11 cellular contexts compared by ENCODE assay signal in the genomic region with DNA sequence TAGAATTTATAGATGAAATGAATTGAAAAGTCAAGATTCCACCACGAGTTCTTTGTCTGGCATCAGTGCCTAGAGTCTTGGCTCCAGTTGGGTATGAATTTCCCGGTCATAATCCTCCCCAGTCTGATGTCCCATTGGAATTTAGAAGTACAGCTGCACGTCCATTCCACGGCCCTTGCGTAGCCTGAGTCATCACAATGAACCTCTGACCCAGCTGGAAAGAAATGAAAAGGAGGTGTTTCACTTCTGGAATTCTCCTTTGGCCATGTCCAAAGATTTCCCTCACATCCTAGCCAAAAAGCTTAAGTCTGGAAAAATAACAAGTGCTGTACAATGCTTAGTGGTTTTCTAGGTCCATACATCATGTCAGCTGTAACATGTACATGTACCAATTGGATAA.
A peak's percentile ranks its signal among the peaks of the same experiment; 100 is the strongest.
DNase-seq lines count a peak whose midpoint lies in the region; ATAC-seq and TF ChIP-seq lines count a peak whose summit lies in the region.
"Had no signal": no experiment of that assay in that cellular context is flagged by ENCODE, and none has a peak within 500 bp of the region (broad histone marks: within the 10 kb centered on the region; RNA-seq: fewer than 3 reads in every experiment).

No MANE protein-coding gene starts in this region.

- H3K27ac Mint-ChIP-seq in GM23338, result no peak overlapping the region

- no peaks in the 10 kb centered on the region for H4K20me1 ChIP-seq in GM23338 (replicated peaks; ENCODE audit: insufficient read depth)

- H3K27me3 ChIP-seq in SJSA1 (replicated peaks) (no peaks in the 10 kb centered on the region), GM23338 (ENCODE audit: insufficient read depth) (no peaks in the 10 kb centered on the region)

- ATAC-seq in GM23338 (no peak), GM19328 (IDR thresholded peaks at IDR 0.05; ENCODE audit: unreplicated experiment) (no peak)

- TF ChIP-seq CTCF in fibroblast of the aortic adventitia (IDR thresholded peaks at IDR 0.05; ENCODE audit: insufficient read depth, low read length) (no peak), GM23338 (conservative IDR thresholded peaks at IDR 0.05; ENCODE audit: low read depth in 2 of 2) (no peak)

- H3K27ac ChIP-seq in SJSA1 (peak overlapping the region; percentile 27; the same call in 1 of the 2 replicates), GM23338 (ENCODE audit: low read depth) (no peak overlapping the region)
- H3K27ac ChIP-seq: thoracic aorta had no signal

- H3K4me3 ChIP-seq in SJSA1, result no peak overlapping the region
- H3K4me3 ChIP-seq in fibroblast of the aortic adventitia (ENCODE audit: low read depth, low read length), result no peak overlapping the region
- H3K4me3 ChIP-seq in GM23338, result no peak overlapping the region
- H3K4me3 ChIP-seq: thoracic aorta had no signal

- H3K27me3 Mint-ChIP-seq in GM23338 (ENCODE audit: insufficient read depth, low read depth, poor library complexity), result peaks cover 2% of the 10 kb centered on the region

- H3K4me1 ChIP-seq in SJSA1 (replicated peaks) (peaks cover 25% of the 10 kb centered on the region), GM23338 (ENCODE audit: insufficient read depth) (no peaks in the 10 kb centered on the region)

- peaks cover 19% of the 10 kb centered on the region for H3K36me3 ChIP-seq in SJSA1
- H3K36me3 ChIP-seq in GM23338 (ENCODE audit: insufficient read depth), result no peaks in the 10 kb centered on the region; the same call in 1 of the 2 replicates
- H3K36me3 ChIP-seq: thoracic aorta had no signal

- H3F3A ChIP-seq in GM23338 (replicated peaks; ENCODE audit: low read depth), result no peaks in the 10 kb centered on the region

- H3K4me3 Mint-ChIP-seq in GM23338, result no peak overlapping the region

- no peaks in the 10 kb centered on the region for H3K4me1 Mint-ChIP-seq in GM23338

- H3K9me3 Mint-ChIP-seq in GM23338, result no peaks in the 10 kb centered on the region

- H2AFZ ChIP-seq in GM23338, result no peak overlapping the region

- H3K79me2 ChIP-seq in GM23338 (replicated peaks; ENCODE audit: insufficient read depth), result no peaks in the 10 kb centered on the region

- H3K9me2 ChIP-seq in GM23338 (ENCODE audit: insufficient read depth), result no peaks in the 10 kb centered on the region

- DNase-seq in EH (ENCODE audit: low read depth) (peak; percentile 92), SJSA1 (ENCODE audit: low read depth in 1 of 2, low spot score in 2 of 2) (peak; percentile 33 to 60), fibroblast of the aortic adventitia (ENCODE audit: low read depth) (peak; percentile 99), renal cortical epithelial cell (ENCODE audit: low read depth) (peak; percentile 92), GM23338 (ENCODE audit: low spot score) (no peak), NCI-H1694 treated with DMSO at 0.1 percent for 48 hours (lab: John Stamatoyannopoulos, UW) (no peak), activated T-cell treated with anti-CD3 and anti-CD28 coated beads for 4 hours (no peak)
- DNase-seq: stimulated activated CD4-positive, alpha-beta T cell treated with anti-CD3 and anti-CD28 coated beads, Interleukin-4, amount 100 ng/mL, for 24 hours; T-helper 2 cell had no signal

- H3K36me3 Mint-ChIP-seq in GM23338 (ENCODE audit: low read depth), result no peaks in the 10 kb centered on the region; the same call in 2 of the 3 replicates

- no peaks in the 10 kb centered on the region for H3K9me3 ChIP-seq in SJSA1 (replicated peaks)
- H3K9me3 ChIP-seq: thoracic aorta had no signal

- no peak overlapping the region for H3K4me2 ChIP-seq in GM23338

TF ChIP-seq in GM23338, 12 proteins besides CTCF, POLR2A, EP300 and RAD21 (continues in another document):
- TF ChIP-seq JUNB (IDR thresholded peaks at IDR 0.05; ENCODE audit: unreplicated experiment) (no peak), ZNF114 (CRISPR knock-in tag; IDR thresholded peaks at IDR 0.05) (no peak), REST (IDR thresholded peaks at IDR 0.05; ENCODE audit: unreplicated experiment) (no peak), POLR2AphosphoS5 (IDR thresholded peaks at IDR 0.05; ENCODE audit: low read depth) (no peak), STAT1 (IDR thresholded peaks at IDR 0.05; ENCODE audit: unreplicated experiment) (no peak)
- TF ChIP-seq, protein P1, sequence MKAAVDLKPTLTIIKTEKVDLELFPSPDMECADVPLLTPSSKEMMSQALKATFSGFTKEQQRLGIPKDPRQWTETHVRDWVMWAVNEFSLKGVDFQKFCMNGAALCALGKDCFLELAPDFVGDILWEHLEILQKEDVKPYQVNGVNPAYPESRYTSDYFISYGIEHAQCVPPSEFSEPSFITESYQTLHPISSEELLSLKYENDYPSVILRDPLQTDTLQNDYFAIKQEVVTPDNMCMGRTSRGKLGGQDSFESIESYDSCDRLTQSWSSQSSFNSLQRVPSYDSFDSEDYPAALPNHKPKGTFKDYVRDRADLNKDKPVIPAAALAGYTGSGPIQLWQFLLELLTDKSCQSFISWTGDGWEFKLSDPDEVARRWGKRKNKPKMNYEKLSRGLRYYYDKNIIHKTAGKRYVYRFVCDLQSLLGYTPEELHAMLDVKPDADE (IDR thresholded peaks at IDR 0.05), result no peak

Comparison
In these comparisons a context has a peak if more than half of its experiments do, and no peak if none do; other contexts are left out.
1. DNase-seq: peak in EH (single experiment), SJSA1 (2 of 2), fibroblast of the aortic adventitia (single experiment) and renal cortical epithelial cell (single experiment); none in GM23338 (single experiment), NCI-H1694 treated with DMSO at 0.1 percent for 48 hours (single experiment) and activated T-cell treated with anti-CD3 and anti-CD28 coated beads for 4 hours (single experiment).